8 cellular contexts compared by ENCODE assay signal in genomic region chr12:119902084-119902509, GRCh38. TPM values are rescaled to one million over a fixed set of nuclear protein-coding genes. Genes with fewer than 3 reads are reported as not detected.
DNase-seq lines count a peak whose midpoint lies in the region; ATAC-seq and FAIRE-seq lines count a peak whose summit lies in the region.

No MANE protein-coding gene starts in this region.

- CTCF ChIA-PET in CD8-positive, alpha-beta memory T cell (lab: Charles Lee): interaction anchor here (1.0 to 1.4 kb wide), 2 partner anchors 9 to 13 kb away, joined by 3 read pairs; no protein-coding TSS in a partner anchor

- no peaks in the 10 kb centered on the region for H3K4me1 ChIP-seq in CD8-positive, alpha-beta memory T cell (ENCODE audit: insufficient read depth, low read length)
- no peaks in the 10 kb centered on the region for H3K4me1 ChIP-seq in SJCRH30

- no peak overlapping the region for H3K27ac Mint-ChIP-seq in CD8-positive, alpha-beta memory T cell

- peak; percentile 88 for ATAC-seq in GM21526 (IDR thresholded peaks at IDR 0.05; ENCODE audit: low FRiP score, unreplicated experiment)

- peak; percentile 36 to 77 (median 53) for DNase-seq in CD8-positive, alpha-beta memory T cell
- DNase-seq in MV-4-11 (lab: John Stamatoyannopoulos, UW) (peak; percentile 87), SJCRH30 (peak; percentile 60 to 73), frontal cortex (ENCODE audit: low spot score in 2 of 2) (peak; percentile 26 to 47), posterior cingulate gyrus (peak; percentile 22 to 94 (median 64)), urothelium cell line (ENCODE audit: low spot score) (peak; percentile 72)
- peak; percentile 41 for DNase-seq in activated T-helper 9 cell treated with anti-CD3 and anti-CD28 coated beads, Interleukin-2, amount 50 U/mL, for 16 hours (ENCODE audit: low read depth)

- no peak for FAIRE-seq in frontal cortex (lab: Jason Lieb, UNC)
- no peak for FAIRE-seq in urothelium cell line (lab: Jason Lieb, UNC)

- no peaks in the 10 kb centered on the region for H3K36me3 ChIP-seq in CD8-positive, alpha-beta memory T cell (ENCODE audit: insufficient read depth, low read length)
- no peaks in the 10 kb centered on the region for H3K36me3 ChIP-seq in SJCRH30

- no peak overlapping the region for H3K4me3 Mint-ChIP-seq in CD8-positive, alpha-beta memory T cell

- POLR2A ChIA-PET in CD8-positive, alpha-beta memory T cell (lab: Charles Lee): no interaction called here

- no peaks in the 10 kb centered on the region for H3K36me3 Mint-ChIP-seq in CD8-positive, alpha-beta memory T cell

- H3K27ac ChIP-seq in CD8-positive, alpha-beta memory T cell (ENCODE audit: low read depth, low read length): no peak overlapping the region
- H3K27ac ChIP-seq in SJCRH30: no peak overlapping the region

- H3K27me3 Mint-ChIP-seq in CD8-positive, alpha-beta memory T cell: peaks cover 2 to 4% of the 10 kb centered on the region in 2 donors

- H3K4me1 Mint-ChIP-seq in CD8-positive, alpha-beta memory T cell: peaks cover 4 to 6% (median 5%) of the 10 kb centered on the region in 3 donors

- H3K9me3 ChIP-seq in CD8-positive, alpha-beta memory T cell (ENCODE audit: low read length): no peaks in the 10 kb centered on the region
- H3K9me3 ChIP-seq in SJCRH30 (replicated peaks): no peaks in the 10 kb centered on the region

- H3K4me3 ChIP-seq in CD8-positive, alpha-beta memory T cell (ENCODE audit: low read length): no peak overlapping the region
- no peak overlapping the region for H3K4me3 ChIP-seq in SJCRH30

- H3K27me3 ChIP-seq in CD8-positive, alpha-beta memory T cell (ENCODE audit: insufficient read depth, low read length, poor library complexity, severe bottlenecking): no peaks in the 10 kb centered on the region
- no peaks in the 10 kb centered on the region for H3K27me3 ChIP-seq in SJCRH30

- intact Hi-C loops in posterior cingulate gyrus (cut with DNase I): no loop called here

- no peaks in the 10 kb centered on the region for H3K9me3 Mint-ChIP-seq in CD8-positive, alpha-beta memory T cell

RNA-seq across cellular contexts. Expression of gene CIT, which starts 25.0 kb away (rescaled TPM):
- total RNA-seq in CD8-positive, alpha-beta memory T cell: 10 to 100 TPM; 17.6 to 19.3 TPM
- 0.61 TPM for polyA plus RNA-seq in CD8-positive, alpha-beta memory T cell
- total RNA-seq in SJCRH30 (2014; rRNA removed; shearing (Covaris generic)): 37.1 and 43.7 TPM in 2 replicates
- 11.4 TPM for total RNA-seq in frontal cortex

Comparison
In these comparisons a context has a peak if more than half of its experiments do, and no peak if none do; other contexts are left out.
1. DNase-seq: peak in every context shown above with its lines; median percentile 87 in MV-4-11; 72 in urothelium cell line; 66 in SJCRH30; 64 in posterior cingulate gyrus; 53 in CD8-positive, alpha-beta memory T cell; 41 in activated T-helper 9 cell treated with anti-CD3 and anti-CD28 coated beads, Interleukin-2, amount 50 U/mL, for 16 hours; 36 in frontal cortex.